Comparison of ENCODE assay signal across 23 cellular contexts in genomic region chr5:78717674-78718073, GRCh38.
DNase-seq lines count a peak whose midpoint lies in the region; ATAC-seq and TF ChIP-seq lines count a peak whose summit lies in the region.
"Had no signal": no experiment of that assay in that cellular context is flagged by ENCODE, and none has a peak within 500 bp of the region (broad histone marks: within the 10 kb centered on the region; RNA-seq: fewer than 3 reads in every experiment).

No MANE protein-coding gene starts in this region.

- no peak for TF ChIP-seq EP300 in SK-N-SH (IDR thresholded peaks at IDR 0.05; ENCODE audit: borderline replicate concordance in 1 of 2, low read depth in 1 of 2, low read length in 1 of 2)

- TF ChIP-seq CTCF in SK-N-SH (IDR thresholded peaks at IDR 0.05) (no peak), fibroblast of villous mesenchyme (IDR thresholded peaks at IDR 0.05; ENCODE audit: insufficient read depth, low read depth, low read length) (no peak), MM.1S (IDR thresholded peaks at IDR 0.05; ENCODE audit: low read length) (no peak), prostate gland (IDR thresholded peaks at IDR 0.05) (no peak), ascending aorta (IDR thresholded peaks at IDR 0.05) (no peak)

- 0 out of 4 replicates have a peak, but pooled peaks cover 0 to 5% of the 10 kb centered on the region in 2 experiments for H3K4me1 ChIP-seq in SK-N-SH (ENCODE audit: control insufficient read depth in 1 of 2, insufficient read depth in 2 of 2, low read depth in 1 of 2, low read length in 1 of 2)
- peaks cover 21% of the 10 kb centered on the region for H3K4me1 ChIP-seq in adipocyte (ENCODE audit: control insufficient read depth, insufficient read depth, low read length)
- no peaks in the 10 kb centered on the region for H3K4me1 ChIP-seq in MM.1S (ENCODE audit: low read length)
- H3K4me1 ChIP-seq in prostate gland (replicated peaks): no peaks in the 10 kb centered on the region
- H3K4me1 ChIP-seq in effector memory CD4-positive, alpha-beta T cell (ENCODE audit: control insufficient read depth, insufficient read depth, low read length, poor library complexity, severe bottlenecking): no peaks in the 10 kb centered on the region
- H3K4me1 ChIP-seq in ascending aorta: peaks cover 5 to 14% of the 10 kb centered on the region in 2 donors

- no peaks in the 10 kb centered on the region for H3K9me2 ChIP-seq in SK-N-SH
- H3K9me2 ChIP-seq in MM.1S (replicated peaks; ENCODE audit: insufficient read depth, low read length): no peaks in the 10 kb centered on the region

- CTCF ChIA-PET in SK-N-SH (lab: Yijun Ruan, JAX): interaction anchor here (1.4 kb wide), 1 partner anchor 27 kb away, joined by 3 read pairs; no protein-coding TSS in a partner anchor

- no peak for TF ChIP-seq RAD21 in SK-N-SH (IDR thresholded peaks at IDR 0.05; ENCODE audit: low read length)

- H3K9ac ChIP-seq in SK-N-SH (no peak overlapping the region), adipocyte (ENCODE audit: low read length) (no peak overlapping the region), MM.1S (ENCODE audit: low read length) (no peak overlapping the region)

- H3K4me3 ChIP-seq in SK-N-SH (ENCODE audit: low read depth in 2 of 2, low read length in 1 of 2) (no peak overlapping the region), adipocyte (ENCODE audit: low read length) (no peak overlapping the region), fibroblast of villous mesenchyme (ENCODE audit: low read depth, low read length) (no peak overlapping the region), MM.1S (ENCODE audit: low read length) (no peak overlapping the region), prostate gland (no peak overlapping the region), ascending aorta (no peak overlapping the region)
- no peak overlapping the region for H3K4me3 ChIP-seq in effector memory CD4-positive, alpha-beta T cell (ENCODE audit: insufficient read depth, low read depth, low read length, poor library complexity, severe bottlenecking)
- H3K4me3 ChIP-seq: heart left ventricle, lower lobe of right lung, PC-9, upper lobe of right lung had no signal

- H2AFZ ChIP-seq in SK-N-SH (ENCODE audit: low read depth): no peak overlapping the region
- H2AFZ ChIP-seq in MM.1S (ENCODE audit: low read length): no peak overlapping the region
- H2AFZ ChIP-seq: PC-9 had no signal

- H3K4me2 ChIP-seq in SK-N-SH: no peak overlapping the region
- H3K4me2 ChIP-seq in MM.1S (ENCODE audit: low read depth, low read length): no peak overlapping the region
- H3K4me2 ChIP-seq: PC-9 had no signal

- no peak for DNase-seq in SK-N-SH
- peak; percentile 19 for DNase-seq in adipocyte (ENCODE audit: low read depth)
- peak; percentile 66 for DNase-seq in fibroblast of villous mesenchyme (ENCODE audit: low read depth)
- no peak for DNase-seq in MM.1S
- no peak for DNase-seq in prostate gland (ENCODE audit: low spot score)
- DNase-seq in effector memory CD4-positive, alpha-beta T cell: no peak
- no peak for DNase-seq in ascending aorta (ENCODE audit: low spot score in 2 of 2)
- DNase-seq: activated B cell treated with CpG ODN at 0.5 μM for 24 hours; activated CD4-positive, alpha-beta memory T cell treated with anti-CD3 and anti-CD28 coated beads for 36 hours; activated gamma-delta T cell treated with Interleukin-2 at 50 U/mL for 16 hours; activated T-cell treated with anti-CD3 and anti-CD28 coated beads for 4 hours; C1 segment of cervical spinal cord; heart left ventricle; KG1; lower lobe of right lung; MV-4-11; NCI-H2029 treated with DMSO at 0.1 percent for 48 hours; PC-9; SIG-M5; T-helper 17 cell; upper lobe of right lung had no signal

- intact Hi-C loops in prostate gland (cut with DNase I): no loop called here
- intact Hi-C loops in ascending aorta (cut with DNase I): no loop called here

- H3K27me3 ChIP-seq in SK-N-SH (ENCODE audit: insufficient read depth) (no peaks in the 10 kb centered on the region), adipocyte (replicated peaks; ENCODE audit: control insufficient read depth, insufficient read depth, low read length) (no peaks in the 10 kb centered on the region), MM.1S (replicated peaks; ENCODE audit: insufficient read depth, low read length) (no peaks in the 10 kb centered on the region), prostate gland (replicated peaks; ENCODE audit: insufficient read depth) (no peaks in the 10 kb centered on the region), ascending aorta (no peaks in the 10 kb centered on the region)
- no peaks in the 10 kb centered on the region for H3K27me3 ChIP-seq in effector memory CD4-positive, alpha-beta T cell (replicated peaks; ENCODE audit: control insufficient read depth, insufficient read depth, low read length, poor library complexity, severe bottlenecking)
- H3K27me3 ChIP-seq: heart left ventricle, neutrophil, upper lobe of right lung had no signal

- no peak for TF ChIP-seq POLR2A in prostate gland (IDR thresholded peaks at IDR 0.05)

- POLR2A ChIA-PET in SK-N-SH (lab: Yijun Ruan, JAX): no interaction called here

- H3F3A ChIP-seq in SK-N-SH (replicated peaks; ENCODE audit: insufficient read depth) (no peaks in the 10 kb centered on the region), MM.1S (ENCODE audit: insufficient read depth, low read length) (no peaks in the 10 kb centered on the region)

- H3K9me3 ChIP-seq in SK-N-SH (no peaks in the 10 kb centered on the region), adipocyte (ENCODE audit: control insufficient read depth, low read length) (no peaks in the 10 kb centered on the region), MM.1S (replicated peaks; ENCODE audit: insufficient read depth, low read length) (no peaks in the 10 kb centered on the region), prostate gland (no peaks in the 10 kb centered on the region), ascending aorta (no peaks in the 10 kb centered on the region)
- no peaks in the 10 kb centered on the region for H3K9me3 ChIP-seq in effector memory CD4-positive, alpha-beta T cell (ENCODE audit: control insufficient read depth, low read length)
- H3K9me3 ChIP-seq: heart left ventricle, lower lobe of right lung, neutrophil, upper lobe of right lung had no signal

- H3K36me3 ChIP-seq in SK-N-SH (replicated peaks in 1 of 2; ENCODE audit: control insufficient read depth in 1 of 2, insufficient read depth in 2 of 2, low read length in 1 of 2): no peaks in the 10 kb centered on the region
- no peaks in the 10 kb centered on the region for H3K36me3 ChIP-seq in adipocyte (ENCODE audit: control insufficient read depth, insufficient read depth, low read length, severe bottlenecking)
- H3K36me3 ChIP-seq in MM.1S (replicated peaks; ENCODE audit: insufficient read depth, low read length): no peaks in the 10 kb centered on the region
- H3K36me3 ChIP-seq in prostate gland: no peaks in the 10 kb centered on the region
- no peaks in the 10 kb centered on the region for H3K36me3 ChIP-seq in effector memory CD4-positive, alpha-beta T cell (ENCODE audit: control insufficient read depth, insufficient read depth, low read length)
- H3K36me3 ChIP-seq in ascending aorta: no peaks in the 10 kb centered on the region
- H3K36me3 ChIP-seq: heart left ventricle, lower lobe of right lung, neutrophil, upper lobe of right lung had no signal

- H3K79me2 ChIP-seq in SK-N-SH (ENCODE audit: insufficient read depth) (no peaks in the 10 kb centered on the region), MM.1S (ENCODE audit: low read length) (no peaks in the 10 kb centered on the region)

- H4K20me1 ChIP-seq in SK-N-SH (ENCODE audit: insufficient read depth) (no peaks in the 10 kb centered on the region), MM.1S (ENCODE audit: insufficient read depth, low read length) (no peaks in the 10 kb centered on the region)

- 78% methylated on average over 6 of the region's 6 CpGs for WGBS in SK-N-SH (ENCODE audit: low lambda C conversion rate)
- 85% methylated on average over 6 of the region's 6 CpGs for WGBS in prostate gland

- no peak for ATAC-seq in SK-N-SH treated with all-trans-retinoic acid at 6 μM for 48 hours
- ATAC-seq: heart left ventricle, lower lobe of right lung, T-helper 17 cell, upper lobe of right lung had no signal

- H3K27ac ChIP-seq in SK-N-SH (ENCODE audit: low read depth in 2 of 2, low read length in 1 of 2): no peak overlapping the region
- H3K27ac ChIP-seq in MM.1S (ENCODE audit: low read length): no peak overlapping the region
- no peak overlapping the region for H3K27ac ChIP-seq in prostate gland
- no peak overlapping the region for H3K27ac ChIP-seq in effector memory CD4-positive, alpha-beta T cell (ENCODE audit: insufficient read depth, low read length, poor library complexity, severe bottlenecking)
- H3K27ac ChIP-seq in ascending aorta: no peak overlapping the region
- H3K27ac ChIP-seq: heart left ventricle, lower lobe of right lung, neutrophil, PC-9, upper lobe of right lung had no signal

TF ChIP-seq in SK-N-SH, 30 proteins besides CTCF, POLR2A, EP300 and RAD21:
- TF ChIP-seq MXI1 (IDR thresholded peaks at IDR 0.05; ENCODE audit: low read depth, low read length): no peak
- peak; percentile 18; the same call in 1 of the 2 replicates for TF ChIP-seq FOSL2 (IDR thresholded peaks at IDR 0.05; ENCODE audit: borderline replicate concordance, low read depth)

TF ChIP-seq in SK-N-SH treated with all-trans-retinoic acid at 6 μM for 48 hours, 23 proteins besides CTCF, POLR2A, EP300 and RAD21 (continues in another document):
- TF ChIP-seq ZNF70 (CRISPR knock-in tag; IDR thresholded peaks at IDR 0.05): no peak
- TF ChIP-seq ZNF8 (CRISPR knock-in tag; IDR thresholded peaks at IDR 0.05): no peak
- no peak for TF ChIP-seq TOX (CRISPR knock-in tag; IDR thresholded peaks at IDR 0.05; ENCODE audit: borderline replicate concordance)
- no peak for TF ChIP-seq ZNF565 (CRISPR knock-in tag; conservative IDR thresholded peaks at IDR 0.05; ENCODE audit: low read depth)
- TF ChIP-seq GLIS3 (CRISPR knock-in tag; IDR thresholded peaks at IDR 0.05): no peak
- no peak for TF ChIP-seq TCF4 (CRISPR knock-in tag; IDR thresholded peaks at IDR 0.05; ENCODE audit: borderline replicate concordance)
- no peak for TF ChIP-seq PPARA (CRISPR knock-in tag; IDR thresholded peaks at IDR 0.05; ENCODE audit: borderline replicate concordance)
- TF ChIP-seq CSRNP3 (CRISPR knock-in tag; IDR thresholded peaks at IDR 0.05): no peak
- TF ChIP-seq OSR1 (CRISPR knock-in tag; IDR thresholded peaks at IDR 0.05): no peak
- no peak for TF ChIP-seq ESRRG (CRISPR knock-in tag; IDR thresholded peaks at IDR 0.05)

Comparison
In these comparisons a context has a peak if more than half of its experiments do, and no peak if none do; other contexts are left out.
1. DNase-seq: peak in adipocyte (single experiment) and fibroblast of villous mesenchyme (single experiment); none in SK-N-SH (single experiment), MM.1S (single experiment), prostate gland (single experiment), effector memory CD4-positive, alpha-beta T cell (0 of 3) and ascending aorta (0 of 2).